19 cellular contexts compared by ENCODE assay signal in genomic region chr3:149767720-149768119, GRCh38. TPM values are rescaled to one million over a fixed set of nuclear protein-coding genes. Genes with fewer than 3 reads are reported as not detected.
DNase-seq lines count a peak whose midpoint lies in the region; ATAC-seq and TF ChIP-seq lines count a peak whose summit lies in the region.
"Had no signal": no experiment of that assay in that cellular context is flagged by ENCODE, and none has a peak within 500 bp of the region (broad histone marks: within the 10 kb centered on the region; RNA-seq: fewer than 3 reads in every experiment).

No MANE protein-coding gene starts in this region.

- CTCF ChIA-PET in activated CD4-positive, alpha-beta memory T cell treated with anti-CD3 and anti-CD28 coated beads, Interleukin-2, amount 10 ng/mL, durations not matched to agents 7 days and 5 days (lab: Charles Lee) = interaction anchor here (0.7 to 1.1 kb wide), 2 partner anchors 199 to 237 kb away, joined by 3 read pairs; no protein-coding TSS in a partner anchor

- TF ChIP-seq CTCF in GM23338 (conservative IDR thresholded peaks at IDR 0.05; ENCODE audit: low read depth in 2 of 2) = no peak
- TF ChIP-seq CTCF in dorsolateral prefrontal cortex (IDR thresholded peaks at IDR 0.05 in 54 of 56, conservative IDR thresholded peaks at IDR 0.05 in 2 of 56; ENCODE audit: low read depth in 1 of 56, partially characterized antibody in 56 of 56) = peak in 14 of 56 donors; percentile 6 to 42 (median 18)
- no peak for TF ChIP-seq CTCF in hepatocyte (IDR thresholded peaks at IDR 0.05; ENCODE audit: poor library complexity)

- H3K27ac ChIP-seq in GM23338 (ENCODE audit: low read depth) (no peak overlapping the region), dorsolateral prefrontal cortex (peak overlapping the region in 58 of 59 donors; percentile 73 to 99 (median 94)), hepatocyte (no peak overlapping the region)
- H3K27ac ChIP-seq: BLaER1 treated with 17β-estradiol and CSF1 and Interleukin-3, amounts not matched to agents 10 nM and 100 nM had no signal

- H3K4me1 ChIP-seq in GM23338 (ENCODE audit: insufficient read depth) (no peaks in the 10 kb centered on the region), hepatocyte (ENCODE audit: insufficient read depth) (no peaks in the 10 kb centered on the region)

- DNase-seq in GM23338 (ENCODE audit: low spot score) = no peak
- DNase-seq in dorsolateral prefrontal cortex = peak in 9 of 10 donors; percentile 53 to 91 (median 82)
- DNase-seq in midbrain (lab: John Stamatoyannopoulos, UW) = peak; percentile 89
- no peak for DNase-seq in sciatic nerve (ENCODE audit: low spot score)
- no peak for DNase-seq in activated CD4-positive, alpha-beta memory T cell treated with anti-CD3 and anti-CD28 coated beads, Interleukin-2, amount 10 ng/mL, durations not matched to agents 7 days and 5 days
- DNase-seq in hepatocyte (ENCODE audit: low spot score) = no peak
- DNase-seq in activated naive CD4-positive, alpha-beta T cell treated with anti-CD3 and anti-CD28 coated beads, Interleukin-2, amount 50 U/mL, for 16 hours = no peak
- DNase-seq: DMS79 treated with DMSO at 0.1 percent for 48 hours; KBM-7; MV-4-11; NCI-H1417; NCI-H187 treated with DMSO at 0.1 percent for 48 hours; NCI-H69; NK-92 treated with Interleukin-12 subunit alpha and Interleukin-12 subunit beta, amount 100 ng/mL, for 24 hours; OCI-M1; RPMI8226 had no signal

- 88% methylated on average over 6 of the region's 6 CpGs for WGBS in hepatocyte (ENCODE audit: low lambda C conversion rate, missing lambda C conversion rate)

- intact Hi-C loops in dorsolateral prefrontal cortex (cut with DNase I) = loop anchor here (2.0 to 10.0 kb wide), 7 partner anchors 45 to 457 kb away; partner anchors contain the start of genes PFN2 (in 1 of the 2) and RNF13 (in 1 of the 2)
- intact Hi-C loops in sciatic nerve (cut with DNase I) = no loop called here

- H3K4me2 ChIP-seq in GM23338 = no peak overlapping the region
- no peak overlapping the region for H3K4me2 ChIP-seq in hepatocyte
- H3K4me2 ChIP-seq: BLaER1 treated with 17β-estradiol and CSF1 and Interleukin-3, amounts not matched to agents 10 nM and 100 nM had no signal

- no peaks in the 10 kb centered on the region for H3K9me3 Mint-ChIP-seq in GM23338
- no peaks in the 10 kb centered on the region for H3K9me3 Mint-ChIP-seq in activated CD4-positive, alpha-beta memory T cell treated with anti-CD3 and anti-CD28 coated beads, Interleukin-2, amount 10 ng/mL, durations not matched to agents 7 days and 5 days

- H3K27me3 Mint-ChIP-seq in GM23338 (ENCODE audit: insufficient read depth, low read depth, poor library complexity) = no peaks in the 10 kb centered on the region
- H3K27me3 Mint-ChIP-seq in activated CD4-positive, alpha-beta memory T cell treated with anti-CD3 and anti-CD28 coated beads, Interleukin-2, amount 10 ng/mL, durations not matched to agents 7 days and 5 days = peaks cover 33% of the 10 kb centered on the region

- H4K20me1 ChIP-seq in GM23338 (replicated peaks; ENCODE audit: insufficient read depth) (no peaks in the 10 kb centered on the region), hepatocyte (ENCODE audit: insufficient read depth, poor library complexity, severe bottlenecking) (no peaks in the 10 kb centered on the region)
- H4K20me1 ChIP-seq: BLaER1 treated with 17β-estradiol and CSF1 and Interleukin-3, amounts not matched to agents 10 nM and 100 nM had no signal

- H3K27me3 ChIP-seq in GM23338 (ENCODE audit: insufficient read depth) (no peaks in the 10 kb centered on the region), dorsolateral prefrontal cortex (no peaks in the 10 kb centered on the region), hepatocyte (peaks cover 25% of the 10 kb centered on the region)
- H3K27me3 ChIP-seq: BLaER1 treated with 17β-estradiol and CSF1 and Interleukin-3, amounts not matched to agents 10 nM and 100 nM had no signal

- ATAC-seq in GM23338 (no peak), sciatic nerve (peak; percentile 26)
- ATAC-seq: HCT116 had no signal

- H3K4me3 ChIP-seq in GM23338 (no peak overlapping the region), dorsolateral prefrontal cortex (peak overlapping the region in 5 of 59 donors; percentile 5 to 30 (median 17)), hepatocyte (no peak overlapping the region)
- H3K4me3 ChIP-seq: BLaER1 treated with 17β-estradiol and CSF1 and Interleukin-3, amounts not matched to agents 10 nM and 100 nM had no signal

- H3K79me2 ChIP-seq in GM23338 (replicated peaks; ENCODE audit: insufficient read depth) = no peaks in the 10 kb centered on the region
- no peaks in the 10 kb centered on the region for H3K79me2 ChIP-seq in hepatocyte

- no peaks in the 10 kb centered on the region for H3K9me2 ChIP-seq in GM23338 (ENCODE audit: insufficient read depth)
- H3K9me2 ChIP-seq in hepatocyte (replicated peaks; ENCODE audit: insufficient read depth) = no peaks in the 10 kb centered on the region

- no peaks in the 10 kb centered on the region for H3K36me3 ChIP-seq in GM23338 (ENCODE audit: insufficient read depth)
- no peaks in the 10 kb centered on the region for H3K36me3 ChIP-seq in hepatocyte (replicated peaks; ENCODE audit: insufficient read depth, low read depth)
- H3K36me3 ChIP-seq: BLaER1 treated with 17β-estradiol and CSF1 and Interleukin-3, amounts not matched to agents 10 nM and 100 nM had no signal

- H3K4me3 Mint-ChIP-seq in GM23338 = no peak overlapping the region
- no peak overlapping the region for H3K4me3 Mint-ChIP-seq in activated CD4-positive, alpha-beta memory T cell treated with anti-CD3 and anti-CD28 coated beads, Interleukin-2, amount 10 ng/mL, durations not matched to agents 7 days and 5 days

- POLR2A ChIA-PET in activated CD4-positive, alpha-beta memory T cell treated with anti-CD3 and anti-CD28 coated beads, Interleukin-2, amount 10 ng/mL, durations not matched to agents 7 days and 5 days (lab: Charles Lee) = no interaction called here

- no peaks in the 10 kb centered on the region for H3K9me3 ChIP-seq in hepatocyte (ENCODE audit: low read depth)
- H3K9me3 ChIP-seq: BLaER1 treated with 17β-estradiol and CSF1 and Interleukin-3, amounts not matched to agents 10 nM and 100 nM had no signal

- H2AFZ ChIP-seq in GM23338 (peak overlapping the region; percentile 12; the same call in 1 of the 2 replicates), hepatocyte (no peak overlapping the region)

- no peaks in the 10 kb centered on the region for H3K36me3 Mint-ChIP-seq in GM23338 (ENCODE audit: low read depth)
- H3K36me3 Mint-ChIP-seq in activated CD4-positive, alpha-beta memory T cell treated with anti-CD3 and anti-CD28 coated beads, Interleukin-2, amount 10 ng/mL, durations not matched to agents 7 days and 5 days (ENCODE audit: low read depth) = no peaks in the 10 kb centered on the region

- no peaks in the 10 kb centered on the region for H3F3A ChIP-seq in GM23338 (replicated peaks; ENCODE audit: low read depth)

- H3K27ac Mint-ChIP-seq in GM23338 = no peak overlapping the region
- H3K27ac Mint-ChIP-seq in activated CD4-positive, alpha-beta memory T cell treated with anti-CD3 and anti-CD28 coated beads, Interleukin-2, amount 10 ng/mL, durations not matched to agents 7 days and 5 days = no peak overlapping the region

- H3K4me1 Mint-ChIP-seq in GM23338 = peaks cover 4% of the 10 kb centered on the region
- H3K4me1 Mint-ChIP-seq in activated CD4-positive, alpha-beta memory T cell treated with anti-CD3 and anti-CD28 coated beads, Interleukin-2, amount 10 ng/mL, durations not matched to agents 7 days and 5 days = no peaks in the 10 kb centered on the region

RNA-seq across cellular contexts. Expression of gene COMMD2, which starts 15.4 kb away (rescaled TPM):
- 55.5 and 55.8 TPM in 2 replicates for total RNA-seq in GM23338 (2014; rRNA removed; shearing (Covaris generic))
- polyA plus RNA-seq in GM23338 (2016; fragmentation: Nextera tagmentation; extraction: Ambion mirVana) (54.9 and 61.1 TPM in 2 replicates), hepatocyte (46.6 and 60.7 TPM in 2 replicates)
- total RNA-seq in dorsolateral prefrontal cortex (10 to 100 TPM; 19.2 to 44.2 (median 32.7) TPM), sciatic nerve (41.1 TPM), hepatocyte (39.0 and 39.7 TPM in 2 replicates)
- 10 to 100 TPM; 26.3 to 28.9 TPM for total RNA-seq in activated CD4-positive, alpha-beta memory T cell treated with anti-CD3 and anti-CD28 coated beads, Interleukin-2, amount 10 ng/mL, durations not matched to agents 7 days and 5 days

RNA-seq across cellular contexts. Expression of gene ANKUB1, which starts 24.6 kb away (rescaled TPM):
- not detected in 2 replicates for total RNA-seq in GM23338 (2014; rRNA removed; shearing (Covaris generic))
- not detected in 2 replicates for polyA plus RNA-seq in GM23338 (2016; fragmentation: Nextera tagmentation; extraction: Ambion mirVana)
- total RNA-seq in dorsolateral prefrontal cortex = 1 to 10 TPM in 2 of 120 experiments, under 1 TPM in 22, not detected in 96; 0.20 to 1.4 (median 0.36) TPM
- 2.8 TPM for total RNA-seq in sciatic nerve
- not detected for total RNA-seq in activated CD4-positive, alpha-beta memory T cell treated with anti-CD3 and anti-CD28 coated beads, Interleukin-2, amount 10 ng/mL, durations not matched to agents 7 days and 5 days
- not detected in 2 replicates for total RNA-seq in hepatocyte
- polyA plus RNA-seq in hepatocyte = not detected in 2 replicates
- total RNA-seq: G401 had no signal

RNA-seq across cellular contexts. Expression of gene RNF13, which starts 45.3 kb away (rescaled TPM):
- total RNA-seq in GM23338 (2014; rRNA removed; shearing (Covaris generic)) = 43.1 and 46.3 TPM in 2 replicates
- polyA plus RNA-seq in GM23338 (2016; fragmentation: Nextera tagmentation; extraction: Ambion mirVana) (69.8 and 101 TPM in 2 replicates), hepatocyte (66.1 and 81.0 TPM in 2 replicates)
- total RNA-seq in dorsolateral prefrontal cortex (100 to 1,000 TPM in 105 of 120 experiments, 10 to 100 TPM in 15; 80.2 to 336 (median 136) TPM), sciatic nerve (173 TPM), hepatocyte (62.2 and 81.0 TPM in 2 replicates)
- total RNA-seq in activated CD4-positive, alpha-beta memory T cell treated with anti-CD3 and anti-CD28 coated beads, Interleukin-2, amount 10 ng/mL, durations not matched to agents 7 days and 5 days = 10 to 100 TPM; 37.2 to 42.4 TPM

Comparison
In these comparisons a context has a peak if more than half of its experiments do, and no peak if none do; other contexts are left out.
1. DNase-seq: peak in dorsolateral prefrontal cortex (9 of 10) and midbrain (single experiment); none in GM23338 (single experiment), sciatic nerve (single experiment), activated CD4-positive, alpha-beta memory T cell treated with anti-CD3 and anti-CD28 coated beads, Interleukin-2, amount 10 ng/mL, durations not matched to agents 7 days and 5 days (single experiment), hepatocyte (single experiment) and activated naive CD4-positive, alpha-beta T cell treated with anti-CD3 and anti-CD28 coated beads, Interleukin-2, amount 50 U/mL, for 16 hours (single experiment).
2. H3K27ac ChIP-seq: peak in dorsolateral prefrontal cortex (58 of 59); none in GM23338 (single experiment) and hepatocyte (single experiment).